In genomic region chr17:9032151-9032550, GRCh38 we compare ENCODE assay signal across 25 cellular contexts. TPM values are rescaled to one million over a fixed set of nuclear protein-coding genes. Genes with fewer than 3 reads are reported as not detected.
DNase-seq lines count a peak whose midpoint lies in the region; ATAC-seq and TF ChIP-seq lines count a peak whose summit lies in the region.
"Had no signal": no experiment of that assay in that cellular context is flagged by ENCODE, and none has a peak within 500 bp of the region (broad histone marks: within the 10 kb centered on the region; RNA-seq: fewer than 3 reads in every experiment).

No MANE protein-coding gene starts in this region.

- H3K4me3 Mint-ChIP-seq in endodermal cell, result no peak overlapping the region
- H3K4me3 Mint-ChIP-seq: CD4-positive, CD25-positive, alpha-beta regulatory T cell; CD8-positive, alpha-beta memory T cell; GM23338; HFFc6; IgD-negative memory B cell had no signal

- H3K27me3 Mint-ChIP-seq in endodermal cell (ENCODE audit: insufficient read depth), result peaks cover 3% of the 10 kb centered on the region

- no peak for TF ChIP-seq POLR2A in esophagus squamous epithelium (IDR thresholded peaks at IDR 0.05)

- no peak overlapping the region for H3K27ac ChIP-seq in endodermal cell (ENCODE audit: low read depth, low read length)
- peak overlapping the region; percentile 40 to 69 (median 63) for H3K27ac ChIP-seq in esophagus squamous epithelium
- H3K27ac ChIP-seq in rectal smooth muscle tissue (ENCODE audit: low read depth, low read length), result peak overlapping the region; percentile 28
- H3K27ac ChIP-seq in stomach smooth muscle (ENCODE audit: low read length), result peak overlapping the region; percentile 31

- peaks cover 4% of the 10 kb centered on the region for H3K36me3 Mint-ChIP-seq in endodermal cell (ENCODE audit: low read depth)
- H3K36me3 Mint-ChIP-seq: CD4-positive, CD25-positive, alpha-beta regulatory T cell had no signal

- TF ChIP-seq CTCF in endodermal cell (conservative IDR thresholded peaks at IDR 0.05) (no peak), esophagus squamous epithelium (IDR thresholded peaks at IDR 0.05) (no peak), GM10266 (IDR thresholded peaks at IDR 0.05; ENCODE audit: control insufficient read depth, insufficient read depth, low read depth, missing control alignments) (no peak)

- 93 to 94% methylated on average over 9 of the region's 9 CpGs for WGBS in endodermal cell (ENCODE audit: insufficient coverage in 1 of 2, insufficient read length in 1 of 2), 2 experiments
- 72 to 84% methylated on average over 7 to 9 of the region's 9 CpGs for WGBS in esophagus squamous epithelium, 2 donors

- H3K36me3 ChIP-seq in endodermal cell (ENCODE audit: control insufficient read depth, insufficient read depth, low read length) (peaks cover 8% of the 10 kb centered on the region), esophagus squamous epithelium (peaks cover 0 to 4% (median 0%) of the 10 kb centered on the region in 3 donors), rectal smooth muscle tissue (ENCODE audit: control insufficient read depth, insufficient read depth, low read length) (no peaks in the 10 kb centered on the region), stomach smooth muscle (ENCODE audit: control insufficient read depth in 2 of 2, insufficient read depth in 2 of 2, low read length in 2 of 2) (peaks cover 0 to 2% of the 10 kb centered on the region in 2 donors)
- H3K36me3 ChIP-seq: BE2C had no signal

- no peaks in the 10 kb centered on the region for H3K9me3 ChIP-seq in endodermal cell (ENCODE audit: control insufficient read depth, low read length)
- no peaks in the 10 kb centered on the region for H3K9me3 ChIP-seq in esophagus squamous epithelium
- no peaks in the 10 kb centered on the region for H3K9me3 ChIP-seq in stomach smooth muscle (ENCODE audit: control insufficient read depth in 2 of 2, low read length in 2 of 2)
- H3K9me3 ChIP-seq: BE2C had no signal

- no peak overlapping the region for H3K27ac Mint-ChIP-seq in endodermal cell
- H3K27ac Mint-ChIP-seq: CD4-positive, CD25-positive, alpha-beta regulatory T cell; CD8-positive, alpha-beta memory T cell; GM23338; HFFc6; IgD-negative memory B cell had no signal

- H3K27me3 ChIP-seq in endodermal cell (ENCODE audit: control insufficient read depth, insufficient read depth, low read length, poor library complexity, severe bottlenecking) (no peaks in the 10 kb centered on the region), esophagus squamous epithelium (no peaks in the 10 kb centered on the region), rectal smooth muscle tissue (ENCODE audit: control insufficient read depth, insufficient read depth, low read length) (no peaks in the 10 kb centered on the region), stomach smooth muscle (ENCODE audit: control insufficient read depth in 1 of 2, insufficient read depth in 2 of 2, low read length in 2 of 2) (no peaks in the 10 kb centered on the region)
- H3K27me3 ChIP-seq: BE2C had no signal

- H3K4me1 ChIP-seq in endodermal cell (ENCODE audit: control insufficient read depth, insufficient read depth, low read length), result peaks cover 10% of the 10 kb centered on the region
- peaks cover 0 to 23% (median 3%) of the 10 kb centered on the region in 3 donors for H3K4me1 ChIP-seq in esophagus squamous epithelium
- H3K4me1 ChIP-seq in rectal smooth muscle tissue (ENCODE audit: control insufficient read depth, insufficient read depth, low read length), result peaks cover 8% of the 10 kb centered on the region
- H3K4me1 ChIP-seq in stomach smooth muscle (ENCODE audit: control insufficient read depth, insufficient read depth, low read length), result peaks cover 22% of the 10 kb centered on the region
- H3K4me1 ChIP-seq: BE2C had no signal

- H3K4me3 ChIP-seq in endodermal cell (ENCODE audit: low read length) (no peak overlapping the region), esophagus squamous epithelium (peak overlapping the region in 1 of 4 donors; percentile 18), rectal smooth muscle tissue (ENCODE audit: low read length) (no peak overlapping the region), stomach smooth muscle (ENCODE audit: low read length in 2 of 2) (peak overlapping the region in 1 of 2 donors; percentile 35)
- H3K4me3 ChIP-seq: GM23338 had no signal

- H3K9ac ChIP-seq in endodermal cell (ENCODE audit: extremely low read depth, low read length, poor library complexity, severe bottlenecking) (no peak overlapping the region), rectal smooth muscle tissue (ENCODE audit: low read length) (no peak overlapping the region), stomach smooth muscle (ENCODE audit: low read length in 2 of 2) (no peak overlapping the region)

- DNase-seq in endodermal cell (peak; percentile 43), esophagus squamous epithelium (lab: John Stamatoyannopoulos, UW) (no peak), hepatic stellate cell (ENCODE audit: low spot score) (no peak), GM10266 (ENCODE audit: extremely low spot score) (no peak)
- no peak for DNase-seq in stimulated activated CD8-positive, alpha-beta memory T cell treated with anti-CD3 and anti-CD28 coated beads, Interleukin-4, amount 100 ng/mL, for 48 hours
- DNase-seq: ACHN; BE2C; C1 segment of cervical spinal cord; CD4-positive, CD25-positive, alpha-beta regulatory T cell; CD8-positive, alpha-beta memory T cell; COR-L47; DMS 273 treated with DMSO at 0.1 percent for 48 hours; DMS53; DND-41; EL; H7; HFFc6 had no signal

- H3K4me1 Mint-ChIP-seq in endodermal cell, result peaks cover 36% of the 10 kb centered on the region
- H3K4me1 Mint-ChIP-seq: CD4-positive, CD25-positive, alpha-beta regulatory T cell; CD8-positive, alpha-beta memory T cell had no signal

- no peaks in the 10 kb centered on the region for H3K9me3 Mint-ChIP-seq in endodermal cell
- H3K9me3 Mint-ChIP-seq: CD4-positive, CD25-positive, alpha-beta regulatory T cell; CD8-positive, alpha-beta memory T cell; GM23338; IgD-negative memory B cell had no signal

- intact Hi-C loops in esophagus squamous epithelium (cut with DNase I), result no loop called here

- no peak for ATAC-seq in GM21576 (IDR thresholded peaks at IDR 0.05; ENCODE audit: unreplicated experiment)
- ATAC-seq: GM23338, HCT116, HepG2 had no signal

RNA-seq across cellular contexts. Expression of gene NTN1, which starts 10.8 kb away (rescaled TPM):
- total RNA-seq in endodermal cell (10 to 100 TPM; 17.0 to 40.4 TPM), esophagus squamous epithelium (10 to 100 TPM in 3 of 4 donors, 1 to 10 TPM in 1; 9.8 to 33.6 (median 17.6) TPM)
- 14.7 TPM for polyA plus RNA-seq in endodermal cell (2013, experiment 1 of 2)
- polyA plus RNA-seq in endodermal cell (2013, experiment 2 of 2), result 18.4 TPM
- total RNA-seq: CD4-positive, CD25-positive, alpha-beta regulatory T cell; G401; HFFc6 had no signal
- polyA plus RNA-seq: CD8-positive, alpha-beta memory T cell; IgD-negative memory B cell had no signal
